ENCODE assay signal across 27 cellular contexts in the genomic region with DNA sequence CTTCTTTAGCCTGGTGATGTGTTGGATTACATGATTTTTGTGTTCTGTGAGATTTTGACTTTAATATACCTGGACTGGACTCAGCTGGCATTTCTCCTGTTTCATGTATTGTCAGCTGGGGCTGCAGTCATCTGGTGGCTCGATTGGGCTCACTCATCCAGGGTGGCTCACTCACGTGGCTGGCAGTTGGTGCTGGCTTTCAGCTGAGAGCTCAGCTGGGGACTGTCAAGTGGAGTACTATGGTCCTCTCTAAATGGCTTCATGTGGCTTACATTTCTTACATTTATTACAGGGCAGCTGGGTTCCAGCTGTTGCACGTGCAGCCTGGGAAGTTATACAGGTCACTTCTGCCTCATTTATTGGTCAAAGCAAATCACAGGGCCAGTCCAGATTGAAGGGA.
"Had no signal": no experiment of that assay in that cellular context is flagged by ENCODE, and none has a peak within 500 bp of the region (broad histone marks: within the 10 kb centered on the region; RNA-seq: fewer than 3 reads in every experiment).

No MANE protein-coding gene starts in this region.

- H3K27me3 Mint-ChIP-seq: stimulated activated naive CD8-positive, alpha-beta T cell treated with anti-CD3 and anti-CD28 coated beads, Interleukin-15, amount 100 ng/mL, for 72 hours; stimulated activated naive CD8-positive, alpha-beta T cell treated with anti-CD3 and anti-CD28 coated beads, Interleukin-15, Interleukin-2, amounts not matched to agents 100 ng/mL and 50 ng/mL, for 24 hours; type B pancreatic cell had no signal

- DNase-seq: stimulated activated CD4-positive, alpha-beta T cell treated with anti-CD3 and anti-CD28 coated beads, Interleukin-2, amount 100 ng/mL, for 24 hours; stimulated activated CD4-positive, alpha-beta T cell treated with anti-CD3 and anti-CD28 coated beads, Interleukin-2, amount 100 ng/mL, for 48 hours; stimulated activated CD4-positive, alpha-beta T cell treated with anti-CD3 and anti-CD28 coated beads, Interleukin-4, amount 100 ng/mL, for 1 hour; stimulated activated CD4-positive, alpha-beta T cell treated with anti-CD3 and anti-CD28 coated beads, Interleukin-4, amount 100 ng/mL, for 24 hours; stimulated activated CD4-positive, alpha-beta T cell treated with anti-CD3 and anti-CD28 coated beads, Interleukin-4, amount 100 ng/mL, for 4 hours; stimulated activated CD8-positive, alpha-beta memory T cell treated with anti-CD3 and anti-CD28 coated beads, Interleukin-4, amount 100 ng/mL, for 48 hours; stimulated activated naive CD4-positive, alpha-beta T cell; stimulated activated naive CD4-positive, alpha-beta T cell treated with Interleukin-2 at 50 U/mL for 16 hours; stimulated activated naive CD8-positive, alpha-beta T cell treated with anti-CD3 and anti-CD28 coated beads, Interleukin-15, amount 100 ng/mL, for 72 hours; stimulated activated naive CD8-positive, alpha-beta T cell treated with anti-CD3 and anti-CD28 coated beads, Interleukin-15, Interleukin-2, amounts not matched to agents 100 U/mL and 50 U/mL, for 24 hours; stomach; substantia nigra; testis; thyroid gland; tibial artery; transverse colon; trophoblast cell; upper lobe of left lung; upper lobe of right lung; uterus had no signal

- H3K27ac Mint-ChIP-seq: stimulated activated effector memory CD8-positive, alpha-beta T cell treated with anti-CD3 and anti-CD28 coated beads, Interleukin-12 subunit alpha, Interleukin-12 subunit beta, amount 100 ng/mL, for 72 hours; stimulated activated naive CD8-positive, alpha-beta T cell treated with anti-CD3 and anti-CD28 coated beads, Interleukin-15, amount 100 ng/mL, for 72 hours; stimulated activated naive CD8-positive, alpha-beta T cell treated with anti-CD3 and anti-CD28 coated beads, Interleukin-15, Interleukin-2, amounts not matched to agents 100 ng/mL and 50 ng/mL, for 24 hours; type B pancreatic cell had no signal

- H3K4me3 ChIP-seq: stomach, suprapubic skin, testis, thoracic aorta, thyroid gland, tibial artery, tibial nerve, transverse colon, upper lobe of left lung, upper lobe of right lung, uterus, vagina had no signal

- H3K36me3 ChIP-seq: suprapubic skin, thoracic aorta, thyroid gland, transverse colon, upper lobe of left lung, upper lobe of right lung, uterus, vagina had no signal

- H3K27ac ChIP-seq: stomach, suprapubic skin, testis, thoracic aorta, thyroid gland, tibial artery, tibial nerve, transverse colon, upper lobe of left lung, upper lobe of right lung, uterus, vagina had no signal

- H3K36me3 Mint-ChIP-seq: stimulated activated effector memory CD8-positive, alpha-beta T cell treated with anti-CD3 and anti-CD28 coated beads, Interleukin-12 subunit alpha, Interleukin-12 subunit beta, amount 100 ng/mL, for 72 hours had no signal

- H3K9me3 ChIP-seq: stomach, suprapubic skin, testis, thoracic aorta, thyroid gland, tibial artery, tibial nerve, transverse colon, upper lobe of left lung, upper lobe of right lung, uterus, vagina had no signal

- H3K9me3 Mint-ChIP-seq: stimulated activated effector memory CD8-positive, alpha-beta T cell treated with anti-CD3 and anti-CD28 coated beads, Interleukin-12 subunit alpha, Interleukin-12 subunit beta, amount 100 ng/mL, for 72 hours; stimulated activated naive CD8-positive, alpha-beta T cell treated with anti-CD3 and anti-CD28 coated beads, Interleukin-15, amount 100 ng/mL, for 72 hours; stimulated activated naive CD8-positive, alpha-beta T cell treated with anti-CD3 and anti-CD28 coated beads, Interleukin-15, Interleukin-2, amounts not matched to agents 100 ng/mL and 50 ng/mL, for 24 hours; type B pancreatic cell had no signal

- ATAC-seq: stimulated activated effector memory CD8-positive, alpha-beta T cell treated with anti-CD3 and anti-CD28 coated beads, Interleukin-12 subunit alpha, Interleukin-12 subunit beta, amount 100 ng/mL, for 72 hours; stimulated activated naive CD8-positive, alpha-beta T cell treated with anti-CD3 and anti-CD28 coated beads, Interleukin-15, amount 100 ng/mL, for 72 hours; stimulated activated naive CD8-positive, alpha-beta T cell treated with anti-CD3 and anti-CD28 coated beads, Interleukin-15, Interleukin-2, amounts not matched to agents 100 U/mL and 50 U/mL, for 24 hours; upper lobe of right lung had no signal

- H3K4me3 Mint-ChIP-seq: stimulated activated effector memory CD8-positive, alpha-beta T cell treated with anti-CD3 and anti-CD28 coated beads, Interleukin-12 subunit alpha, Interleukin-12 subunit beta, amount 100 ng/mL, for 72 hours; stimulated activated naive CD8-positive, alpha-beta T cell treated with anti-CD3 and anti-CD28 coated beads, Interleukin-15, amount 100 ng/mL, for 72 hours; stimulated activated naive CD8-positive, alpha-beta T cell treated with anti-CD3 and anti-CD28 coated beads, Interleukin-15, Interleukin-2, amounts not matched to agents 100 ng/mL and 50 ng/mL, for 24 hours; type B pancreatic cell had no signal

- H3K4me1 ChIP-seq: stomach, suprapubic skin, testis, tibial nerve, transverse colon, upper lobe of left lung, upper lobe of right lung, uterus, vagina had no signal
